Comparison of ENCODE assay signal across 8 cellular contexts in the genomic region with DNA sequence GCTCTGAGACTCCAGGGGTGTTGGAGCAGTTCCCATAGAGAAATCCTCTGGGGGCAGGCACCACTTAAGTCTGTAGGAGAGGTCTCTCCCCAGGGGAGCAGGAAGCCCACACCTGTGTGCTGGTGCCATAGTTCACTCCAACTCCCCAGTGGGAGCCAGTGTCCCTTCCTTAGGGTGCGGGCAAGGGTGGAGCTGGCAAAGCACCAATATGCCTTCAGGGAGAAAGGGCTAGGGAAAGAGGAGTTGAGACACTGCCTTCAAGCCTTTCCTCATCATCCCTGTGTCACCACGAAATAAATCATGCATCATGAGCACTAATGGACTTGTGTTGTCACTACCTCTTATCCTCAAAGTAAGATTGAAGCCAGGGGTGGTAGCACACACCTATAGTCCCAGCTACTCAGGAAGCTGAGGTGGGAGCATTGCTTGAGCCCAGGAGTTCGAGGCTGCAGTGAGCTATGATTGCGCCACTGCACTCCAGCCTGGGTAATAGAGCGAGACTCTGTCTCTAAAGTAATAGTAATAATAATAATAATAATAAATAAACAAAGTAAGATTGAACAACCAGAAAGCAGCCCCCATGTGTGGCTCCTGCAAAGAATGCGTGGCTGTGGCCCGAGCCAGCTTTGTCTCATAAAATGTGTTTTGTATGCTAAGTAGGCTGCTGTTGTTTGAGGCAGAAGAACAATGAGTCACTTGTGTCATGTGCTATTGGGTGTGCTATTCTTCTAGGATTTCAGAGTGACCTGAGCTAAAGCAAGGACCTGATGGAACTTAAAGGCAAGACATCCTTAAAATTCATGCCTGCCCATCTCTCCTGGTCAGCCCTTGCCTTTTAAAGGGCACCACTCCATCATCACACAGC. TPM values are rescaled to one million over a fixed set of nuclear protein-coding genes. Genes with fewer than 3 reads are reported as not detected.
A peak's percentile ranks its signal among the peaks of the same experiment; 100 is the strongest.
DNase-seq lines count a peak whose midpoint lies in the region; ATAC-seq and TF ChIP-seq lines count a peak whose summit lies in the region.
"Had no signal": no experiment of that assay in that cellular context is flagged by ENCODE, and none has a peak within 500 bp of the region (broad histone marks: within the 10 kb centered on the region; RNA-seq: fewer than 3 reads in every experiment).

No MANE protein-coding gene starts in this region.

- intact Hi-C loops in testis (cut with DNase I; ENCODE audit: low total_unique reads), result no loop called here

- H3K4me1 ChIP-seq in gastroesophageal sphincter, result peaks cover 0 to 42% (median 18%) of the 10 kb centered on the region in 3 donors
- H3K4me1 ChIP-seq in testis, result peaks cover 15% of the 10 kb centered on the region

- TF ChIP-seq EP300 in gastroesophageal sphincter (IDR thresholded peaks at IDR 0.05), result no peak

- H3K36me3 ChIP-seq in gastroesophageal sphincter, result no peaks in the 10 kb centered on the region
- no peaks in the 10 kb centered on the region for H3K36me3 ChIP-seq in testis (ENCODE audit: low read depth, missing control alignments)

- TF ChIP-seq POLR2A in gastroesophageal sphincter (IDR thresholded peaks at IDR 0.05) (no peak), testis (IDR thresholded peaks at IDR 0.05) (no peak)

- H3K27ac ChIP-seq in gastroesophageal sphincter, result peak overlapping the region in 3 of 4 donors; percentile 70 to 81 (median 71)
- peak overlapping the region; percentile 50 to 72 for H3K27ac ChIP-seq in testis

- no peak for TF ChIP-seq CTCF in gastroesophageal sphincter (IDR thresholded peaks at IDR 0.05)
- TF ChIP-seq CTCF in testis (IDR thresholded peaks at IDR 0.05), result no peak

- no peak overlapping the region for H3K4me3 ChIP-seq in gastroesophageal sphincter
- no peak overlapping the region for H3K4me3 ChIP-seq in testis

- H3K27me3 ChIP-seq in gastroesophageal sphincter (no peaks in the 10 kb centered on the region), testis (no peaks in the 10 kb centered on the region)

- no peak for DNase-seq in testis
- no peak for DNase-seq in stimulated activated CD8-positive, alpha-beta memory T cell treated with anti-CD3 and anti-CD28 coated beads, Interleukin-4, amount 100 ng/mL, for 48 hours
- DNase-seq: left cardiac atrium had no signal

- H3K9me3 ChIP-seq in gastroesophageal sphincter, result no peaks in the 10 kb centered on the region
- no peaks in the 10 kb centered on the region for H3K9me3 ChIP-seq in testis

- ATAC-seq in SK-N-SH treated with all-trans-retinoic acid at 6 μM for 48 hours (peak; percentile 46; the same call in 2 of the 3 replicates), gastroesophageal sphincter (peak; percentile 32), GM19035 (IDR thresholded peaks at IDR 0.05; ENCODE audit: unreplicated experiment) (no peak), HG02973 (IDR thresholded peaks at IDR 0.05; ENCODE audit: unreplicated experiment) (no peak)

- WGBS in gastroesophageal sphincter (ENCODE audit: low coverage in 1 of 2), 2 donors, result 67 to 79% methylated on average over 1 to 5 of the region's 7 CpGs
- WGBS in testis, 2 donors, result 71 to 91% methylated on average over 7 of the region's 7 CpGs

TF ChIP-seq in SK-N-SH treated with all-trans-retinoic acid at 6 μM for 48 hours, 23 proteins besides CTCF, POLR2A, EP300 and RAD21:
- TF ChIP-seq TCF4 (CRISPR knock-in tag; IDR thresholded peaks at IDR 0.05; ENCODE audit: borderline replicate concordance) (no peak), ZFP3 (CRISPR knock-in tag; IDR thresholded peaks at IDR 0.05) (no peak), RARB (CRISPR knock-in tag; IDR thresholded peaks at IDR 0.05) (no peak), ZNF8 (CRISPR knock-in tag; IDR thresholded peaks at IDR 0.05) (no peak), ESRRG (CRISPR knock-in tag; IDR thresholded peaks at IDR 0.05) (no peak), ISL1 (CRISPR knock-in tag; IDR thresholded peaks at IDR 0.05) (no peak), ZFP30 (CRISPR knock-in tag; IDR thresholded peaks at IDR 0.05) (no peak), GLIS3 (CRISPR knock-in tag; IDR thresholded peaks at IDR 0.05) (no peak), BACH2 (CRISPR knock-in tag; IDR thresholded peaks at IDR 0.05; ENCODE audit: borderline replicate concordance) (no peak), CSDC2 (CRISPR knock-in tag; IDR thresholded peaks at IDR 0.05) (no peak)
- TF ChIP-seq, protein P1, sequence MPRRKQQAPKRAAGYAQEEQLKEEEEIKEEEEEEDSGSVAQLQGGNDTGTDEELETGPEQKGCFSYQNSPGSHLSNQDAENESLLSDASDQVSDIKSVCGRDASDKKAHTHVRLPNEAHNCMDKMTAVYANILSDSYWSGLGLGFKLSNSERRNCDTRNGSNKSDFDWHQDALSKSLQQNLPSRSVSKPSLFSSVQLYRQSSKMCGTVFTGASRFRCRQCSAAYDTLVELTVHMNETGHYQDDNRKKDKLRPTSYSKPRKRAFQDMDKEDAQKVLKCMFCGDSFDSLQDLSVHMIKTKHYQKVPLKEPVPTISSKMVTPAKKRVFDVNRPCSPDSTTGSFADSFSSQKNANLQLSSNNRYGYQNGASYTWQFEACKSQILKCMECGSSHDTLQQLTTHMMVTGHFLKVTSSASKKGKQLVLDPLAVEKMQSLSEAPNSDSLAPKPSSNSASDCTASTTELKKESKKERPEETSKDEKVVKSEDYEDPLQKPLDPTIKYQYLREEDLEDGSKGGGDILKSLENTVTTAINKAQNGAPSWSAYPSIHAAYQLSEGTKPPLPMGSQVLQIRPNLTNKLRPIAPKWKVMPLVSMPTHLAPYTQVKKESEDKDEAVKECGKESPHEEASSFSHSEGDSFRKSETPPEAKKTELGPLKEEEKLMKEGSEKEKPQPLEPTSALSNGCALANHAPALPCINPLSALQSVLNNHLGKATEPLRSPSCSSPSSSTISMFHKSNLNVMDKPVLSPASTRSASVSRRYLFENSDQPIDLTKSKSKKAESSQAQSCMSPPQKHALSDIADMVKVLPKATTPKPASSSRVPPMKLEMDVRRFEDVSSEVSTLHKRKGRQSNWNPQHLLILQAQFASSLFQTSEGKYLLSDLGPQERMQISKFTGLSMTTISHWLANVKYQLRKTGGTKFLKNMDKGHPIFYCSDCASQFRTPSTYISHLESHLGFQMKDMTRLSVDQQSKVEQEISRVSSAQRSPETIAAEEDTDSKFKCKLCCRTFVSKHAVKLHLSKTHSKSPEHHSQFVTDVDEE (CRISPR knock-in tag; IDR thresholded peaks at IDR 0.05), result no peak
- TF ChIP-seq, protein P2, sequence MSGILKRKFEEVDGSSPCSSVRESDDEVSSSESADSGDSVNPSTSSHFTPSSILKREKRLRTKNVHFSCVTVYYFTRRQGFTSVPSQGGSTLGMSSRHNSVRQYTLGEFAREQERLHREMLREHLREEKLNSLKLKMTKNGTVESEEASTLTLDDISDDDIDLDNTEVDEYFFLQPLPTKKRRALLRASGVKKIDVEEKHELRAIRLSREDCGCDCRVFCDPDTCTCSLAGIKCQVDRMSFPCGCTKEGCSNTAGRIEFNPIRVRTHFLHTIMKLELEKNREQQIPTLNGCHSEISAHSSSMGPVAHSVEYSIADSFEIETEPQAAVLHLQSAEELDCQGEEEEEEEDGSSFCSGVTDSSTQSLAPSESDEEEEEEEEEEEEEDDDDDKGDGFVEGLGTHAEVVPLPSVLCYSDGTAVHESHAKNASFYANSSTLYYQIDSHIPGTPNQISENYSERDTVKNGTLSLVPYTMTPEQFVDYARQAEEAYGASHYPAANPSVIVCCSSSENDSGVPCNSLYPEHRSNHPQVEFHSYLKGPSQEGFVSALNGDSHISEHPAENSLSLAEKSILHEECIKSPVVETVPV (CRISPR knock-in tag; IDR thresholded peaks at IDR 0.05), result no peak
- TF ChIP-seq, protein P3, sequence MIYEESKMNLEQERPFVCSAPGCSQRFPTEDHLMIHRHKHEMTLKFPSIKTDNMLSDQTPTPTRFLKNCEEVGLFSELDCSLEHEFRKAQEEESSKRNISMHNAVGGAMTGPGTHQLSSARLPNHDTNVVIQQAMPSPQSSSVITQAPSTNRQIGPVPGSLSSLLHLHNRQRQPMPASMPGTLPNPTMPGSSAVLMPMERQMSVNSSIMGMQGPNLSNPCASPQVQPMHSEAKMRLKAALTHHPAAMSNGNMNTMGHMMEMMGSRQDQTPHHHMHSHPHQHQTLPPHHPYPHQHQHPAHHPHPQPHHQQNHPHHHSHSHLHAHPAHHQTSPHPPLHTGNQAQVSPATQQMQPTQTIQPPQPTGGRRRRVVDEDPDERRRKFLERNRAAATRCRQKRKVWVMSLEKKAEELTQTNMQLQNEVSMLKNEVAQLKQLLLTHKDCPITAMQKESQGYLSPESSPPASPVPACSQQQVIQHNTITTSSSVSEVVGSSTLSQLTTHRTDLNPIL (CRISPR knock-in tag; IDR thresholded peaks at IDR 0.05; ENCODE audit: low read depth), result no peak

RNA-seq across cellular contexts. Expression of a gene that starts 6.7 kb away (rescaled TPM):
- total RNA-seq in gastroesophageal sphincter, result 10 to 100 TPM; 11.4 to 49.3 (median 30.2) TPM
- total RNA-seq in testis, result 10 to 100 TPM; 10.5 to 16.8 TPM
- polyA plus RNA-seq in testis (ENCODE audit: insufficient read depth, low read depth, low replicate concordance), result 10.9 TPM

RNA-seq across cellular contexts. Expression of a gene that starts 8.7 kb away (rescaled TPM):
- total RNA-seq in gastroesophageal sphincter, result under 1 TPM in 1 of 4 donors, not detected in 3; 0.27 TPM
- total RNA-seq in testis, result under 1 TPM in 1 of 2 donors, not detected in 1; 0.25 TPM
- polyA plus RNA-seq in testis (ENCODE audit: insufficient read depth, low read depth, low replicate concordance), result 0.71 TPM
- total RNA-seq: activated CD8-positive, alpha-beta memory T cell treated with anti-CD3 and anti-CD28 coated beads for 36 hours; left cardiac atrium had no signal

RNA-seq across cellular contexts. Expression of a gene that starts 24.3 kb away (rescaled TPM):
- under 1 TPM in 1 of 4 donors, not detected in 3; 0.45 TPM for total RNA-seq in gastroesophageal sphincter
- total RNA-seq in testis, result 1 to 10 TPM in 1 of 2 donors, under 1 TPM in 1; 0.71 to 2.0 TPM
- 2.2 TPM for polyA plus RNA-seq in testis (ENCODE audit: insufficient read depth, low read depth, low replicate concordance)
- total RNA-seq: activated CD8-positive, alpha-beta memory T cell treated with anti-CD3 and anti-CD28 coated beads for 36 hours had no signal

RNA-seq across cellular contexts. Expression of a gene that starts 43.5 kb away (rescaled TPM):
- total RNA-seq in gastroesophageal sphincter, result 1 to 10 TPM in 1 of 4 donors, under 1 TPM in 1, not detected in 2; 0.27 to 1.1 TPM
- total RNA-seq in testis, result under 1 TPM; 0.47 to 0.56 TPM
- polyA plus RNA-seq in testis (ENCODE audit: insufficient read depth, low read depth, low replicate concordance), result 0.32 TPM
- total RNA-seq: activated CD8-positive, alpha-beta memory T cell treated with anti-CD3 and anti-CD28 coated beads for 36 hours had no signal

Comparison
In these comparisons a context has a peak if more than half of its experiments do, and no peak if none do; other contexts are left out.
1. ATAC-seq: peak in SK-N-SH treated with all-trans-retinoic acid at 6 μM for 48 hours (single experiment) and gastroesophageal sphincter (single experiment); none in GM19035 (single experiment) and HG02973 (single experiment).